Comparison of ENCODE assay signal across 9 cellular contexts in genomic region chr1:193558491-193559028, GRCh38.
DNase-seq lines count a peak whose midpoint lies in the region; ATAC-seq and TF ChIP-seq lines count a peak whose summit lies in the region.
"Had no signal": no experiment of that assay in that cellular context is flagged by ENCODE, and none has a peak within 500 bp of the region (broad histone marks: within the 10 kb centered on the region; RNA-seq: fewer than 3 reads in every experiment).

No MANE protein-coding gene starts in this region.

- H3K36me3 ChIP-seq in Peyer's patch, result no peaks in the 10 kb centered on the region

- intact Hi-C loops in activated CD4-positive, alpha-beta memory T cell treated with anti-CD3 and anti-CD28 coated beads for 36 hours (cut with micrococcal nuclease), result loop anchor here (1.0 kb wide), 3 partner anchors 11 to 34 kb away; no protein-coding TSS in a partner anchor

- H3K9me3 ChIP-seq in Peyer's patch, result no peaks in the 10 kb centered on the region

- no peak overlapping the region for H3K4me3 Mint-ChIP-seq in activated CD4-positive, alpha-beta memory T cell treated with anti-CD3 and anti-CD28 coated beads for 36 hours

- no peak for TF ChIP-seq CTCF in AG04449 (IDR thresholded peaks at IDR 0.05; ENCODE audit: insufficient read depth, low read length, missing control alignments)
- no peak for TF ChIP-seq CTCF in GM13976 (IDR thresholded peaks at IDR 0.05; ENCODE audit: borderline replicate concordance, control extremely low read depth, extremely low read depth, insufficient read depth, missing control alignments)
- no peak for TF ChIP-seq CTCF in Peyer's patch (IDR thresholded peaks at IDR 0.05)

- H3K4me3 ChIP-seq in AG04449 (ENCODE audit: low read depth, low read length) (no peak overlapping the region), Peyer's patch (no peak overlapping the region)

- H3K27me3 ChIP-seq in Peyer's patch, result no peaks in the 10 kb centered on the region

- H3K36me3 Mint-ChIP-seq in activated CD4-positive, alpha-beta memory T cell treated with anti-CD3 and anti-CD28 coated beads for 36 hours, result no peaks in the 10 kb centered on the region

- peaks cover 0 to under 1% (median 0%) of the 10 kb centered on the region in 4 donors for H3K4me1 ChIP-seq in Peyer's patch

- no peak for ATAC-seq in GM21390 (IDR thresholded peaks at IDR 0.05; ENCODE audit: unreplicated experiment)

- peak overlapping the region; percentile 1 for H3K27ac Mint-ChIP-seq in activated CD4-positive, alpha-beta memory T cell treated with anti-CD3 and anti-CD28 coated beads for 36 hours

- in situ Hi-C loops in GM13976 (cut with MboI; ENCODE audit: low sequenced_read_pairs, unreplicated experiment), result no loop called here

- H3K27ac ChIP-seq in Peyer's patch, result no peak overlapping the region

- peaks cover 22% of the 10 kb centered on the region for H3K4me1 Mint-ChIP-seq in activated CD4-positive, alpha-beta memory T cell treated with anti-CD3 and anti-CD28 coated beads for 36 hours (ENCODE audit: low read depth)

- POLR2A ChIA-PET in AG04449 (lab: Yijun Ruan, JAX), result no interaction called here
- POLR2A ChIA-PET in activated CD4-positive, alpha-beta memory T cell treated with anti-CD3 and anti-CD28 coated beads for 36 hours (lab: Charles Lee), result interaction anchor here (1.4 kb wide), 1 partner anchor 19 kb away, joined by 6 read pairs; no protein-coding TSS in a partner anchor

- CTCF ChIA-PET in AG04449 (lab: Yijun Ruan, JAX), result no interaction called here
- CTCF ChIA-PET in activated CD4-positive, alpha-beta memory T cell treated with anti-CD3 and anti-CD28 coated beads for 36 hours (lab: Charles Lee), result interaction anchor here (1.1 kb wide), 1 partner anchor 10 kb away, joined by 3 read pairs; no protein-coding TSS in a partner anchor

- TF ChIP-seq POLR2A in Peyer's patch (IDR thresholded peaks at IDR 0.05), result no peak

- H3K27me3 Mint-ChIP-seq in activated CD4-positive, alpha-beta memory T cell treated with anti-CD3 and anti-CD28 coated beads for 36 hours, result no peaks in the 10 kb centered on the region

- H3K9me3 Mint-ChIP-seq in activated CD4-positive, alpha-beta memory T cell treated with anti-CD3 and anti-CD28 coated beads for 36 hours, result no peaks in the 10 kb centered on the region

- DNase-seq in AG04449 (ENCODE audit: low read depth, low spot score) (peak; percentile 24), HPDE6-E6E7 (ENCODE audit: extremely low spot score) (peak; percentile 31), glomerular visceral epithelial cell (ENCODE audit: extremely low spot score) (peak; percentile 82), GM13976 (ENCODE audit: low spot score) (no peak), DMS79 treated with DMSO at 0.1 percent for 48 hours (lab: John Stamatoyannopoulos, UW) (no peak), Peyer's patch (no peak)
- DNase-seq in activated CD4-positive, alpha-beta memory T cell treated with anti-CD3 and anti-CD28 coated beads for 36 hours, result peak; percentile 20
- DNase-seq: NCI-H748 treated with DMSO at 0.1 percent for 48 hours had no signal

Comparison
In these comparisons a context has a peak if more than half of its experiments do, and no peak if none do; other contexts are left out.
1. DNase-seq: peak in AG04449 (single experiment), HPDE6-E6E7 (single experiment), activated CD4-positive, alpha-beta memory T cell treated with anti-CD3 and anti-CD28 coated beads for 36 hours (single experiment) and glomerular visceral epithelial cell (single experiment); none in GM13976 (single experiment), DMS79 treated with DMSO at 0.1 percent for 48 hours (single experiment) and Peyer's patch (0 of 3).